In genomic region chr16:31188450-31189411, GRCh38 we compare ENCODE assay signal across 17 cellular contexts. TPM values are rescaled to one million over a fixed set of nuclear protein-coding genes. Genes with fewer than 3 reads are reported as not detected.
DNase-seq lines count a peak whose midpoint lies in the region; ATAC-seq and TF ChIP-seq lines count a peak whose summit lies in the region.
"Had no signal": no experiment of that assay in that cellular context is flagged by ENCODE, and none has a peak within 500 bp of the region (broad histone marks: within the 10 kb centered on the region; RNA-seq: fewer than 3 reads in every experiment).

No MANE protein-coding gene starts in this region.

- H3F3A ChIP-seq in GM23248 (ENCODE audit: insufficient read depth): peaks cover 87% of the 10 kb centered on the region
- H3F3A ChIP-seq in MM.1S (ENCODE audit: insufficient read depth, low read length): peaks cover 7% of the 10 kb centered on the region; the same call in 1 of the 2 replicates

- H3K27ac Mint-ChIP-seq in CD4-positive, alpha-beta T cell: peak overlapping the region; percentile 50
- peak overlapping the region; percentile 96 to 98 for H3K27ac Mint-ChIP-seq in activated naive CD4-positive, alpha-beta T cell treated with anti-CD3 and anti-CD28 coated beads, Interleukin-2, amount 50 U/mL, for 72 hours
- peak overlapping the region; percentile 80 to 94 for H3K27ac Mint-ChIP-seq in natural killer cell

- no peaks in the 10 kb centered on the region for H3K27me3 ChIP-seq in CD4-positive, alpha-beta T cell (ENCODE audit: control insufficient read depth, insufficient read depth, low read length)
- no peaks in the 10 kb centered on the region for H3K27me3 ChIP-seq in GM23248 (replicated peaks; ENCODE audit: insufficient read depth)
- no peaks in the 10 kb centered on the region for H3K27me3 ChIP-seq in MM.1S (replicated peaks; ENCODE audit: insufficient read depth, low read length)
- H3K27me3 ChIP-seq: BLaER1, SJSA1 had no signal

- peaks cover 91% of the 10 kb centered on the region for H3K4me1 Mint-ChIP-seq in CD4-positive, alpha-beta T cell (ENCODE audit: low read depth)
- peaks cover 86 to 92% of the 10 kb centered on the region in 2 donors for H3K4me1 Mint-ChIP-seq in natural killer cell

- no peaks in the 10 kb centered on the region for H3K9me3 ChIP-seq in CD4-positive, alpha-beta T cell (ENCODE audit: control insufficient read depth, low read length)
- H3K9me3 ChIP-seq in GM23248 (ENCODE audit: low read depth) (no peaks in the 10 kb centered on the region), MM.1S (replicated peaks; ENCODE audit: insufficient read depth, low read length) (no peaks in the 10 kb centered on the region)
- H3K9me3 ChIP-seq: BLaER1, SJSA1 had no signal

- no peak overlapping the region for H2AFZ ChIP-seq in GM23248
- H2AFZ ChIP-seq in MM.1S (ENCODE audit: low read length): no peak overlapping the region

- H4K20me1 ChIP-seq in GM23248 (ENCODE audit: insufficient read depth): peaks cover 22% of the 10 kb centered on the region
- peaks cover 11% of the 10 kb centered on the region for H4K20me1 ChIP-seq in MM.1S (ENCODE audit: insufficient read depth, low read length)

- intact Hi-C loops in CD4-positive, alpha-beta T cell (cut with DNase I, micrococcal nuclease): loop anchor here (10.0 kb wide), 3 partner anchors 146 to 676 kb away; no protein-coding TSS in a partner anchor
- intact Hi-C loops in natural killer cell (cut with micrococcal nuclease) (loop anchor here (2.0 to 10.0 kb wide), 5 partner anchors 14 to 526 kb away; partner anchors contain the start of genes KAT8 and PYCARD), left colon (cut with DNase I, micrococcal nuclease) (no loop called here)

- peaks cover 97% of the 10 kb centered on the region for H3K79me2 ChIP-seq in GM23248 (ENCODE audit: insufficient read depth)
- H3K79me2 ChIP-seq in MM.1S (ENCODE audit: low read length): peaks cover 68% of the 10 kb centered on the region

- peaks cover 100% of the 10 kb centered on the region for H3K36me3 Mint-ChIP-seq in CD4-positive, alpha-beta T cell (ENCODE audit: low read depth)
- H3K36me3 Mint-ChIP-seq in activated naive CD4-positive, alpha-beta T cell treated with anti-CD3 and anti-CD28 coated beads, Interleukin-2, amount 50 U/mL, for 72 hours: peaks cover 84 to 100% of the 10 kb centered on the region in 2 donors
- H3K36me3 Mint-ChIP-seq in natural killer cell: peaks cover 65% of the 10 kb centered on the region

- 81 to 86% methylated on average over 3 of the region's 3 CpGs for WGBS in GM23248 (ENCODE audit: low coverage in 1 of 2, low lambda C conversion rate in 2 of 2, missing lambda C conversion rate in 2 of 2), 2 experiments

- H3K9me2 ChIP-seq in GM23248 (ENCODE audit: insufficient read depth) (no peaks in the 10 kb centered on the region), MM.1S (replicated peaks; ENCODE audit: insufficient read depth, low read length) (no peaks in the 10 kb centered on the region)

- 0 out of 2 replicates have a peak, but pooled peaks cover 4% of the 10 kb centered on the region for H3K4me1 ChIP-seq in GM23248 (ENCODE audit: insufficient read depth)
- no peaks in the 10 kb centered on the region; the same call in 1 of the 2 replicates for H3K4me1 ChIP-seq in MM.1S (ENCODE audit: low read length)

- in situ Hi-C loops in GM23248 (cut with MboI): no loop called here

- peaks cover 98% of the 10 kb centered on the region for H3K36me3 ChIP-seq in GM23248 (ENCODE audit: low read depth)
- peaks cover 55% of the 10 kb centered on the region for H3K36me3 ChIP-seq in MM.1S (replicated peaks; ENCODE audit: insufficient read depth, low read length)

- H3K4me2 ChIP-seq in GM23248 (ENCODE audit: unreplicated experiment) (no peak overlapping the region), MM.1S (ENCODE audit: low read depth, low read length) (no peak overlapping the region)
- H3K4me2 ChIP-seq: BLaER1 had no signal

- POLR2A ChIA-PET in CD4-positive, alpha-beta T cell (lab: Charles Lee): interaction anchor here (1.3 to 3.6 kb wide), 3 partner anchors 9 to 46 kb away, joined by 4 to 30 read pairs (median 28); partner anchors contain the start of genes FUS and PYCARD

- H3K27ac ChIP-seq in CD4-positive, alpha-beta T cell (ENCODE audit: low read depth, low read length): no peak overlapping the region
- 0 out of 2 replicates have a peak overlapping the region, but pooled peaks have one; percentile 0 for H3K27ac ChIP-seq in GM23248
- H3K27ac ChIP-seq in MM.1S (ENCODE audit: low read length): no peak overlapping the region
- H3K27ac ChIP-seq: BLaER1, SJSA1 had no signal

- H3K9ac ChIP-seq in GM23248: peak overlapping the region; percentile 7; the same call in 1 of the 2 replicates
- no peak overlapping the region for H3K9ac ChIP-seq in MM.1S (ENCODE audit: low read length)
- H3K9ac ChIP-seq: BLaER1 had no signal

- CTCF ChIA-PET in CD4-positive, alpha-beta T cell (lab: Charles Lee): interaction anchor here (0.8 kb wide), 1 partner anchor 47 kb away, joined by 3 read pairs; no protein-coding TSS in a partner anchor

- H3K4me3 ChIP-seq in GM23248: no peak overlapping the region
- H3K4me3 ChIP-seq in MM.1S (ENCODE audit: low read length): no peak overlapping the region
- H3K4me3 ChIP-seq: BLaER1, SJSA1 had no signal

- no peaks in the 10 kb centered on the region for H3K27me3 Mint-ChIP-seq in CD4-positive, alpha-beta T cell
- H3K27me3 Mint-ChIP-seq in natural killer cell (ENCODE audit: low read depth in 2 of 2): no peaks in the 10 kb centered on the region

- no peak for DNase-seq in CD4-positive, alpha-beta T cell
- DNase-seq in GM23248: no peak
- DNase-seq in activated naive CD4-positive, alpha-beta T cell treated with anti-CD3 and anti-CD28 coated beads, Interleukin-2, amount 50 U/mL, for 72 hours (ENCODE audit: low spot score in 2 of 2): no peak
- no peak for DNase-seq in natural killer cell
- no peak for DNase-seq in MM.1S
- DNase-seq in left colon: no peak
- no peak for DNase-seq in DMS53 treated with DMSO at 0.1 percent for 48 hours (lab: John Stamatoyannopoulos, UW; ENCODE audit: unreplicated experiment)
- DNase-seq: amygdala; DMS79; foreskin melanocyte; NCI-H187 treated with DMSO at 0.1 percent for 48 hours; NCI-H510A; stimulated activated CD4-positive, alpha-beta T cell treated with anti-CD3 and anti-CD28 coated beads, Interleukin-1b, Interleukin-23, amount 100 ng/mL, for 48 hours had no signal

- peak overlapping the region; percentile 60 for H3K4me3 Mint-ChIP-seq in CD4-positive, alpha-beta T cell
- H3K4me3 Mint-ChIP-seq in natural killer cell: peak overlapping the region; percentile 91

- no peaks in the 10 kb centered on the region for H3K9me3 Mint-ChIP-seq in CD4-positive, alpha-beta T cell
- H3K9me3 Mint-ChIP-seq in activated naive CD4-positive, alpha-beta T cell treated with anti-CD3 and anti-CD28 coated beads, Interleukin-2, amount 50 U/mL, for 72 hours: no peaks in the 10 kb centered on the region
- no peaks in the 10 kb centered on the region for H3K9me3 Mint-ChIP-seq in natural killer cell

- no peak for ATAC-seq in CD4-positive, alpha-beta T cell (ENCODE audit: poor library complexity)
- no peak for ATAC-seq in activated naive CD4-positive, alpha-beta T cell treated with anti-CD3 and anti-CD28 coated beads, Interleukin-2, amount 50 U/mL, for 72 hours
- ATAC-seq in natural killer cell (peak; percentile 58 to 72 (median 63)), left colon (no peak)

- TF ChIP-seq CTCF in CD4-positive, alpha-beta T cell (IDR thresholded peaks at IDR 0.05): no peak
- TF ChIP-seq CTCF in natural killer cell (IDR thresholded peaks at IDR 0.05) (no peak), MM.1S (IDR thresholded peaks at IDR 0.05; ENCODE audit: low read length) (no peak)

RNA-seq across cellular contexts. Expression of gene FUS, which starts 8.8 kb away (rescaled TPM):
- total RNA-seq in CD4-positive, alpha-beta T cell: 100 to 1,000 TPM; 699 to 733 TPM
- 22.5 and 28.3 TPM in 2 replicates for total RNA-seq in GM23248 (2014; rRNA removed; shearing (Covaris generic))
- 154 and 166 TPM in 2 replicates for polyA plus RNA-seq in GM23248 (2016; fragmentation: Nextera tagmentation; extraction: Ambion mirVana)
- 100 to 1,000 TPM; 486 to 763 TPM for total RNA-seq in activated naive CD4-positive, alpha-beta T cell treated with anti-CD3 and anti-CD28 coated beads, Interleukin-2, amount 50 U/mL, for 72 hours
- total RNA-seq in natural killer cell (100 to 1,000 TPM; 872 to 934 (median 918) TPM), left colon (100 to 1,000 TPM; 158 to 173 TPM)

RNA-seq across cellular contexts. Expression of gene PYCARD, which starts 13.8 kb away (rescaled TPM):
- 1 to 10 TPM; 8.1 to 8.5 TPM for total RNA-seq in CD4-positive, alpha-beta T cell
- 20.1 and 28.1 TPM in 2 replicates for total RNA-seq in GM23248 (2014; rRNA removed; shearing (Covaris generic))
- 23.1 and 24.3 TPM in 2 replicates for polyA plus RNA-seq in GM23248 (2016; fragmentation: Nextera tagmentation; extraction: Ambion mirVana)
- total RNA-seq in activated naive CD4-positive, alpha-beta T cell treated with anti-CD3 and anti-CD28 coated beads, Interleukin-2, amount 50 U/mL, for 72 hours: 10 to 100 TPM in 1 of 2 donors, 1 to 10 TPM in 1; 1.2 to 19.7 TPM
- total RNA-seq in natural killer cell (10 to 100 TPM; 29.7 to 38.1 (median 37.6) TPM), left colon (10 to 100 TPM; 83.0 to 93.8 TPM)

RNA-seq across cellular contexts. Expression of gene TRIM72, which starts 25.2 kb away (rescaled TPM):
- total RNA-seq in CD4-positive, alpha-beta T cell: under 1 TPM in 1 of 2 experiments, not detected in 1; 0.17 TPM
- total RNA-seq in GM23248 (2014; rRNA removed; shearing (Covaris generic)): not detected in 2 replicates
- not detected in 2 replicates for polyA plus RNA-seq in GM23248 (2016; fragmentation: Nextera tagmentation; extraction: Ambion mirVana)
- under 1 TPM; 0.06 to 0.09 TPM for total RNA-seq in activated naive CD4-positive, alpha-beta T cell treated with anti-CD3 and anti-CD28 coated beads, Interleukin-2, amount 50 U/mL, for 72 hours
- total RNA-seq in natural killer cell: under 1 TPM in 2 of 3 donors, not detected in 1; 0.05 to 0.07 TPM
- not detected for total RNA-seq in left colon
- total RNA-seq: renal cortical epithelial cell, SJSA1 had no signal

RNA-seq across cellular contexts. Expression of gene PYDC1, which starts 28.2 kb away (rescaled TPM):
- not detected for total RNA-seq in CD4-positive, alpha-beta T cell
- total RNA-seq in GM23248 (2014; rRNA removed; shearing (Covaris generic)): not detected in 2 replicates
- not detected in 2 replicates for polyA plus RNA-seq in GM23248 (2016; fragmentation: Nextera tagmentation; extraction: Ambion mirVana)
- total RNA-seq in activated naive CD4-positive, alpha-beta T cell treated with anti-CD3 and anti-CD28 coated beads, Interleukin-2, amount 50 U/mL, for 72 hours: not detected
- total RNA-seq in natural killer cell: not detected
- total RNA-seq in left colon: not detected
- total RNA-seq: liver, renal cortical epithelial cell, SJSA1 had no signal
- polyA plus RNA-seq: liver had no signal

RNA-seq across cellular contexts. Expression of gene PRSS36, which starts 38.9 kb away (rescaled TPM):
- total RNA-seq in CD4-positive, alpha-beta T cell: under 1 TPM; 0.33 to 0.56 TPM
- total RNA-seq in GM23248 (2014; rRNA removed; shearing (Covaris generic)): 0.13 TPM in 1 of 2 replicates, not detected in the other
- 0.19 and 2.2 TPM in 2 replicates for polyA plus RNA-seq in GM23248 (2016; fragmentation: Nextera tagmentation; extraction: Ambion mirVana)
- 1 to 10 TPM; 1.0 to 1.1 TPM for total RNA-seq in activated naive CD4-positive, alpha-beta T cell treated with anti-CD3 and anti-CD28 coated beads, Interleukin-2, amount 50 U/mL, for 72 hours
- 1 to 10 TPM; 2.1 to 3.5 (median 2.3) TPM for total RNA-seq in natural killer cell
- total RNA-seq in left colon: 1 to 10 TPM; 8.1 to 9.7 TPM

Comparison
In these comparisons a context has a peak if more than half of its experiments do, and no peak if none do; other contexts are left out.
1. ATAC-seq: peak in natural killer cell (3 of 3); none in CD4-positive, alpha-beta T cell (single experiment), activated naive CD4-positive, alpha-beta T cell treated with anti-CD3 and anti-CD28 coated beads, Interleukin-2, amount 50 U/mL, for 72 hours (0 of 2) and left colon (single experiment).
2. intact Hi-C loops: an anchor here in CD4-positive, alpha-beta T cell (10.0 kb wide) and natural killer cell (2.0 to 10.0 kb wide); none called in left colon.
3. Peak in every context shown above with its lines, with median percentiles within 50 percentile points of each other: H3K27ac Mint-ChIP-seq.